Comparison of ENCODE assay signal across 22 cellular contexts in genomic region chr7:12004547-12004946, GRCh38.
"Had no signal": no experiment of that assay in that cellular context is flagged by ENCODE, and none has a peak within 500 bp of the region (broad histone marks: within the 10 kb centered on the region; RNA-seq: fewer than 3 reads in every experiment).

No MANE protein-coding gene starts in this region.

- H3K27me3 ChIP-seq: Peyer's patch, SJCRH30 had no signal

- H3K36me3 ChIP-seq: Peyer's patch, SJCRH30 had no signal

- ATAC-seq: HepG2, PC-3, Right ventricle myocardium inferior, SK-N-SH treated with all-trans-retinoic acid at 6 μM for 48 hours had no signal

- H3K27ac ChIP-seq: Peyer's patch, SJCRH30 had no signal

- DNase-seq: IMR-90, Kasumi-1, KG1, MM.1S, NCI-H1092 treated with DMSO at 0.1 percent for 48 hours, NCI-H1436, NCI-H187, NCI-H2029 treated with DMSO at 0.1 percent for 48 hours, NCI-H2171, NCI-H226, NCI-H446, NCI-H510A, NCI-H524 treated with DMSO at 0.1 percent for 48 hours, NCI-H69, NCI-H774, PC-3, Peyer's patch, SHP77 treated with DMSO at 0.1 percent for 48 hours, SJCRH30 had no signal

- H3K9me3 ChIP-seq: Peyer's patch, SJCRH30 had no signal

- H3K4me3 ChIP-seq: Peyer's patch, SJCRH30 had no signal

- H3K4me1 ChIP-seq: Peyer's patch, SJCRH30 had no signal
